ENCODE assay signal across 7 cellular contexts in genomic region chr21:37642493-37642892, GRCh38.
DNase-seq lines count a peak whose midpoint lies in the region; ATAC-seq and TF ChIP-seq lines count a peak whose summit lies in the region.

No MANE protein-coding gene starts in this region.

- DNase-seq in GM10266 (ENCODE audit: extremely low spot score), result peak; percentile 51
- peak; percentile 41 for DNase-seq in Jurkat, Clone E6-1 (ENCODE audit: low read depth, low spot score)
- DNase-seq in activated CD4-positive, alpha-beta memory T cell treated with anti-CD3 and anti-CD28 coated beads for 36 hours, result peak; percentile 47
- peak in 6 of 9 donors; percentile 7 to 43 (median 20) for DNase-seq in naive thymus-derived CD4-positive, alpha-beta T cell
- no peak for DNase-seq in sigmoid colon
- no peak for DNase-seq in C1 segment of cervical spinal cord (lab: John Stamatoyannopoulos, UW)

- H3K27ac ChIP-seq in naive thymus-derived CD4-positive, alpha-beta T cell (ENCODE audit: low read depth, low read length), result no peak overlapping the region
- H3K27ac ChIP-seq in sigmoid colon, result no peak overlapping the region

- intact Hi-C loops in activated CD4-positive, alpha-beta memory T cell treated with anti-CD3 and anti-CD28 coated beads for 36 hours (cut with micrococcal nuclease), result loop anchor here (1.0 kb wide), 1 partner anchor 78 kb away; no protein-coding TSS in a partner anchor
- intact Hi-C loops in naive thymus-derived CD4-positive, alpha-beta T cell (cut with micrococcal nuclease), result loop anchor here in 1 of 2 donors (1.0 kb wide), 1 partner anchor 78 kb away; no protein-coding TSS in a partner anchor
- intact Hi-C loops in sigmoid colon (cut with DNase I), result no loop called here

- no peak overlapping the region for H3K27ac Mint-ChIP-seq in activated CD4-positive, alpha-beta memory T cell treated with anti-CD3 and anti-CD28 coated beads for 36 hours
- no peak overlapping the region for H3K27ac Mint-ChIP-seq in naive thymus-derived CD4-positive, alpha-beta T cell

- no peaks in the 10 kb centered on the region for H3K36me3 ChIP-seq in naive thymus-derived CD4-positive, alpha-beta T cell (ENCODE audit: control insufficient read depth in 2 of 3, insufficient read depth in 3 of 3, low read length in 3 of 3)
- H3K36me3 ChIP-seq in sigmoid colon, result no peaks in the 10 kb centered on the region

- H3K9me3 Mint-ChIP-seq in activated CD4-positive, alpha-beta memory T cell treated with anti-CD3 and anti-CD28 coated beads for 36 hours, result no peaks in the 10 kb centered on the region
- peaks cover 0 to 5% (median 0%) of the 10 kb centered on the region in 11 donors for H3K9me3 Mint-ChIP-seq in naive thymus-derived CD4-positive, alpha-beta T cell

- CTCF ChIA-PET in activated CD4-positive, alpha-beta memory T cell treated with anti-CD3 and anti-CD28 coated beads for 36 hours (lab: Charles Lee), result interaction anchor here (1.0 kb wide), 2 partner anchors 28 to 484 kb away, joined by 4 to 5 read pairs; no protein-coding TSS in a partner anchor
- CTCF ChIA-PET in naive thymus-derived CD4-positive, alpha-beta T cell (lab: Charles Lee), result interaction anchor here (0.8 kb wide), 1 partner anchor 79 kb away, joined by 6 read pairs; no protein-coding TSS in a partner anchor

- no peaks in the 10 kb centered on the region for H3K36me3 Mint-ChIP-seq in activated CD4-positive, alpha-beta memory T cell treated with anti-CD3 and anti-CD28 coated beads for 36 hours
- peaks cover 0 to 4% (median 0%) of the 10 kb centered on the region in 5 donors for H3K36me3 Mint-ChIP-seq in naive thymus-derived CD4-positive, alpha-beta T cell

- POLR2A ChIA-PET in activated CD4-positive, alpha-beta memory T cell treated with anti-CD3 and anti-CD28 coated beads for 36 hours (lab: Charles Lee), result no interaction called here
- POLR2A ChIA-PET in naive thymus-derived CD4-positive, alpha-beta T cell (lab: Charles Lee), result no interaction called here

- 37 to 70% methylated on average over 3 of the region's 3 CpGs for WGBS in sigmoid colon, 2 donors

- no peaks in the 10 kb centered on the region for H3K27me3 ChIP-seq in naive thymus-derived CD4-positive, alpha-beta T cell (ENCODE audit: control insufficient read depth in 2 of 2, insufficient read depth in 2 of 2, low read length in 2 of 2)
- no peaks in the 10 kb centered on the region for H3K27me3 ChIP-seq in sigmoid colon

- no peak overlapping the region for H3K4me3 Mint-ChIP-seq in activated CD4-positive, alpha-beta memory T cell treated with anti-CD3 and anti-CD28 coated beads for 36 hours
- no peak overlapping the region for H3K4me3 Mint-ChIP-seq in naive thymus-derived CD4-positive, alpha-beta T cell

- peaks cover 22% of the 10 kb centered on the region for H3K27me3 Mint-ChIP-seq in activated CD4-positive, alpha-beta memory T cell treated with anti-CD3 and anti-CD28 coated beads for 36 hours
- peaks cover 20 to 63% (median 33%) of the 10 kb centered on the region in 5 donors for H3K27me3 Mint-ChIP-seq in naive thymus-derived CD4-positive, alpha-beta T cell

- H3K4me3 ChIP-seq in Jurkat, Clone E6-1 (ENCODE audit: low read length), result no peak overlapping the region
- H3K4me3 ChIP-seq in naive thymus-derived CD4-positive, alpha-beta T cell (ENCODE audit: low read length), result no peak overlapping the region
- no peak overlapping the region for H3K4me3 ChIP-seq in sigmoid colon

- TF ChIP-seq CTCF in GM10266 (IDR thresholded peaks at IDR 0.05; ENCODE audit: control insufficient read depth, insufficient read depth, low read depth, missing control alignments) (peak; percentile 55), sigmoid colon (IDR thresholded peaks at IDR 0.05) (no peak)

- H3K4me1 ChIP-seq in naive thymus-derived CD4-positive, alpha-beta T cell (ENCODE audit: control insufficient read depth in 2 of 2, insufficient read depth in 2 of 2, low read length in 2 of 2), result no peaks in the 10 kb centered on the region
- peaks cover 0 to 17% (median 11%) of the 10 kb centered on the region in 4 donors for H3K4me1 ChIP-seq in sigmoid colon

- no peak for TF ChIP-seq POLR2A in sigmoid colon (IDR thresholded peaks at IDR 0.05)

- H3K9me3 ChIP-seq in naive thymus-derived CD4-positive, alpha-beta T cell (ENCODE audit: control insufficient read depth in 2 of 3, low read length in 3 of 3), result no peaks in the 10 kb centered on the region
- H3K9me3 ChIP-seq in sigmoid colon, result no peaks in the 10 kb centered on the region

- no peak for ATAC-seq in naive thymus-derived CD4-positive, alpha-beta T cell
- no peak for ATAC-seq in HG03460 (IDR thresholded peaks at IDR 0.05; ENCODE audit: unreplicated experiment)

- H3K4me1 Mint-ChIP-seq in activated CD4-positive, alpha-beta memory T cell treated with anti-CD3 and anti-CD28 coated beads for 36 hours (ENCODE audit: low read depth), result no peaks in the 10 kb centered on the region
- peaks cover 0 to 6% (median 5%) of the 10 kb centered on the region in 7 donors for H3K4me1 Mint-ChIP-seq in naive thymus-derived CD4-positive, alpha-beta T cell

- no peak for TF ChIP-seq EP300 in sigmoid colon (IDR thresholded peaks at IDR 0.05)

Comparison
In these comparisons a context has a peak if more than half of its experiments do, and no peak if none do; other contexts are left out.
1. DNase-seq: peak in GM10266 (single experiment), Jurkat, Clone E6-1 (single experiment), activated CD4-positive, alpha-beta memory T cell treated with anti-CD3 and anti-CD28 coated beads for 36 hours (single experiment) and naive thymus-derived CD4-positive, alpha-beta T cell (6 of 9); none in sigmoid colon (single experiment) and C1 segment of cervical spinal cord (0 of 14).